ENCODE assay signal across 15 cellular contexts in genomic region chr14:67446371-67447032, GRCh38. TPM values are rescaled to one million over a fixed set of nuclear protein-coding genes. Genes with fewer than 3 reads are reported as not detected.
DNase-seq lines count a peak whose midpoint lies in the region; ATAC-seq and TF ChIP-seq lines count a peak whose summit lies in the region.
"Had no signal": no experiment of that assay in that cellular context is flagged by ENCODE, and none has a peak within 500 bp of the region (broad histone marks: within the 10 kb centered on the region; RNA-seq: fewer than 3 reads in every experiment).

No MANE protein-coding gene starts in this region.

- H3K4me3 ChIP-seq in adipocyte (ENCODE audit: low read length) = no peak overlapping the region
- H3K4me3 ChIP-seq in uterus = no peak overlapping the region
- H3K4me3 ChIP-seq: cardiac muscle cell, testis had no signal

- intact Hi-C loops in uterus (cut with DNase I; ENCODE audit: low total_unique reads) = no loop called here

- TF ChIP-seq POLR2A in uterus (IDR thresholded peaks at IDR 0.05) = no peak

- ATAC-seq in foreskin keratinocyte (no peak), GM21381 (IDR thresholded peaks at IDR 0.05; ENCODE audit: unreplicated experiment) (no peak), HG03571 (IDR thresholded peaks at IDR 0.05; ENCODE audit: unreplicated experiment) (no peak)

- H3K4me1 ChIP-seq in adipocyte (ENCODE audit: control insufficient read depth, insufficient read depth, low read length) (peaks cover 5% of the 10 kb centered on the region), foreskin keratinocyte (peaks cover 38% of the 10 kb centered on the region), uterus (no peaks in the 10 kb centered on the region)
- H3K4me1 ChIP-seq: testis had no signal

- H3K27ac ChIP-seq in foreskin keratinocyte = no peak overlapping the region
- H3K27ac ChIP-seq in uterus = no peak overlapping the region
- H3K27ac ChIP-seq: cardiac muscle cell, testis had no signal

- no peaks in the 10 kb centered on the region for H3K9me3 ChIP-seq in adipocyte (ENCODE audit: control insufficient read depth, low read length)
- no peaks in the 10 kb centered on the region for H3K9me3 ChIP-seq in uterus
- H3K9me3 ChIP-seq: testis had no signal

- TF ChIP-seq CTCF in foreskin keratinocyte (conservative IDR thresholded peaks at IDR 0.05) = no peak
- TF ChIP-seq CTCF in uterus (IDR thresholded peaks at IDR 0.05) = no peak

- DNase-seq in NCI-H2196 (lab: John Stamatoyannopoulos, UW; ENCODE audit: unreplicated experiment) (peak; percentile 25), NCI-H2196 treated with DMSO at 0.1 percent for 48 hours (lab: John Stamatoyannopoulos, UW; ENCODE audit: unreplicated experiment) (no peak), adipocyte (ENCODE audit: low read depth) (peak; percentile 14), medulla oblongata (ENCODE audit: extremely low spot score) (peak; percentile 64), foreskin keratinocyte (no peak), uterus (no peak)
- DNase-seq: ACHN; activated naive CD4-positive, alpha-beta T cell treated with anti-CD3 and anti-CD28 coated beads, Interleukin-2, amount 10 ng/mL, durations not matched to agents 7 days and 5 days; kidney glomerular epithelial cell; MV-4-11; testis had no signal

- no peaks in the 10 kb centered on the region for H3K36me3 ChIP-seq in adipocyte (ENCODE audit: control insufficient read depth, insufficient read depth, low read length, severe bottlenecking)
- H3K36me3 ChIP-seq in uterus = no peaks in the 10 kb centered on the region
- H3K36me3 ChIP-seq: cardiac muscle cell had no signal

- H3K27me3 ChIP-seq in adipocyte (replicated peaks; ENCODE audit: control insufficient read depth, insufficient read depth, low read length) = peaks cover 21% of the 10 kb centered on the region
- H3K27me3 ChIP-seq in foreskin keratinocyte = no peaks in the 10 kb centered on the region
- H3K27me3 ChIP-seq in uterus = no peaks in the 10 kb centered on the region
- H3K27me3 ChIP-seq: cardiac muscle cell, testis had no signal

- no peak overlapping the region for H3K9ac ChIP-seq in adipocyte (ENCODE audit: low read length)

RNA-seq across cellular contexts. Expression of gene PLEK2, which starts 34.5 kb away (rescaled TPM):
- total RNA-seq in foreskin keratinocyte = 336 and 531 TPM in 2 replicates
- 333 and 495 TPM in 2 replicates for polyA plus RNA-seq in foreskin keratinocyte
- total RNA-seq in uterus = 1 to 10 TPM in 1 of 4 donors, not detected in 3; 1.5 TPM
- polyA plus RNA-seq: neural cell had no signal

RNA-seq across cellular contexts. Expression of gene TMEM229B, which starts 42.0 kb away (rescaled TPM):
- total RNA-seq in foreskin keratinocyte (2.2 and 3.4 TPM in 2 replicates), uterus (1 to 10 TPM in 2 of 4 donors, under 1 TPM in 2; under 0.01 to 4.7 (median 2.8) TPM)
- 1.5 and 2.2 TPM in 2 replicates for polyA plus RNA-seq in foreskin keratinocyte

Comparison
In these comparisons a context has a peak if more than half of its experiments do, and no peak if none do; other contexts are left out.
1. DNase-seq: peak in NCI-H2196 (single experiment), adipocyte (single experiment) and medulla oblongata (single experiment); none in NCI-H2196 treated with DMSO at 0.1 percent for 48 hours (single experiment), foreskin keratinocyte (0 of 2) and uterus (0 of 2).
2. RNA of gene PLEK2, which starts 34.5 kb away (total RNA-seq): 336 to 531 TPM in foreskin keratinocyte; 1.5 TPM in uterus; every median in the first group is over 100 times any median in the second.